12 cellular contexts compared by ENCODE assay signal in genomic region chr15:52163321-52164190, GRCh38. TPM values are rescaled to one million over a fixed set of nuclear protein-coding genes. Genes with fewer than 3 reads are reported as not detected.
A peak's percentile ranks its signal among the peaks of the same experiment; 100 is the strongest.
DNase-seq lines count a peak whose midpoint lies in the region; ATAC-seq and TF ChIP-seq lines count a peak whose summit lies in the region.
"Had no signal": no experiment of that assay in that cellular context is flagged by ENCODE, and none has a peak within 500 bp of the region (broad histone marks: within the 10 kb centered on the region; RNA-seq: fewer than 3 reads in every experiment).

No MANE protein-coding gene starts in this region.

- no peak overlapping the region for H4K8ac ChIP-seq in mesendoderm (ENCODE audit: low read depth, low read length)

- no peak overlapping the region for H2AK5ac ChIP-seq in mesendoderm (ENCODE audit: low read length)

- H3K9ac ChIP-seq in mesendoderm (ENCODE audit: low read length): no peak overlapping the region

- no peak for ATAC-seq in HG02759 (IDR thresholded peaks at IDR 0.05; ENCODE audit: unreplicated experiment)
- ATAC-seq: heart left ventricle had no signal

- no peak overlapping the region for H3K4ac ChIP-seq in mesendoderm (ENCODE audit: low read depth, low read length)

- H2BK5ac ChIP-seq in mesendoderm (ENCODE audit: low read length): no peak overlapping the region

- peak; percentile 36 for TF ChIP-seq CTCF in HFF-Myc (IDR thresholded peaks at IDR 0.05; ENCODE audit: low read depth, low read length, missing control alignments)

- H3K18ac ChIP-seq in mesendoderm (ENCODE audit: low read length): no peak overlapping the region

- H3K23ac ChIP-seq in mesendoderm (ENCODE audit: low read length): no peak overlapping the region

- no peaks in the 10 kb centered on the region for H3K36me3 ChIP-seq in mesendoderm (ENCODE audit: control insufficient read depth, insufficient read depth, low read length)

- no peaks in the 10 kb centered on the region for H3K4me1 ChIP-seq in mesendoderm (ENCODE audit: control insufficient read depth, low read depth, low read length)
- H3K4me1 ChIP-seq: heart left ventricle had no signal

- H2BK15ac ChIP-seq in mesendoderm (replicated peaks; ENCODE audit: low read depth): no peak overlapping the region

- DNase-seq in DMS 273 (lab: John Stamatoyannopoulos, UW; ENCODE audit: unreplicated experiment) (peak; percentile 19), DMS 273 treated with DMSO at 0.1 percent for 48 hours (lab: John Stamatoyannopoulos, UW) (no peak), HFF-Myc (ENCODE audit: extremely low read depth, low read depth) (no peak), mesendoderm (peak; percentile 69), NCI-H526 treated with DMSO at 0.1 percent for 48 hours (lab: John Stamatoyannopoulos, UW) (no peak)
- DNase-seq in activated T-helper 9 cell treated with anti-CD3 and anti-CD28 coated beads, Interleukin-2, amount 50 U/mL, for 16 hours (ENCODE audit: low read depth): peak; percentile 3
- no peak for DNase-seq in NK-92 treated with Interleukin-12 subunit alpha and Interleukin-12 subunit beta, amount 100 ng/mL, for 24 hours (lab: John Stamatoyannopoulos, UW)
- DNase-seq: 8988T, amniotic stem cell, heart left ventricle, NCI-H2081 treated with DMSO at 0.1 percent for 48 hours had no signal

- H3K56ac ChIP-seq in mesendoderm (ENCODE audit: low read length): no peak overlapping the region

- no peak overlapping the region for H3K27ac ChIP-seq in mesendoderm (ENCODE audit: low read depth, low read length)
- H3K27ac ChIP-seq: heart left ventricle had no signal

- H3K79me1 ChIP-seq in mesendoderm (ENCODE audit: low read length): no peaks in the 10 kb centered on the region

- no peak overlapping the region for H4K5ac ChIP-seq in mesendoderm (ENCODE audit: low read length)

- no peak overlapping the region for H3K4me2 ChIP-seq in mesendoderm (ENCODE audit: low read length)

- no peaks in the 10 kb centered on the region for H3K27me3 ChIP-seq in mesendoderm (ENCODE audit: insufficient read depth, low read length, poor library complexity)
- H3K27me3 ChIP-seq: heart left ventricle had no signal

- H2BK120ac ChIP-seq in mesendoderm (ENCODE audit: low read depth, low read length): no peak overlapping the region

- H3K79me2 ChIP-seq in mesendoderm (ENCODE audit: control insufficient read depth, insufficient read depth, low read length): no peaks in the 10 kb centered on the region

- WGBS in mesendoderm (ENCODE audit: extremely low coverage, insufficient coverage, low lambda C conversion rate): no CpG with 5 or more reads among the region's 19 CpGs

- no peak overlapping the region for H3K4me3 ChIP-seq in HFF-Myc (replicated peaks; ENCODE audit: low read depth, low read length)
- no peak overlapping the region for H3K4me3 ChIP-seq in mesendoderm (ENCODE audit: low read length)
- H3K4me3 ChIP-seq: heart left ventricle had no signal

RNA-seq across cellular contexts. Expression of gene GNB5, which starts 27.6 kb away (rescaled TPM):
- polyA plus RNA-seq in mesendoderm (2013, experiment 1 of 2): 9.0 TPM
- polyA plus RNA-seq in mesendoderm (2013, experiment 2 of 2): 9.4 TPM

RNA-seq across cellular contexts. Expression of gene BCL2L10, which starts 51.0 kb away (rescaled TPM):
- polyA plus RNA-seq in mesendoderm (2013, experiment 1 of 2): 0.49 TPM
- polyA plus RNA-seq in mesendoderm (2013, experiment 2 of 2): 0.46 TPM
- polyA plus RNA-seq: heart left ventricle had no signal

Comparison
In these comparisons a context has a peak if more than half of its experiments do, and no peak if none do; other contexts are left out.
1. DNase-seq: peak in DMS 273 (single experiment), activated T-helper 9 cell treated with anti-CD3 and anti-CD28 coated beads, Interleukin-2, amount 50 U/mL, for 16 hours (single experiment) and mesendoderm (single experiment); none in DMS 273 treated with DMSO at 0.1 percent for 48 hours (single experiment), HFF-Myc (single experiment), NK-92 treated with Interleukin-12 subunit alpha and Interleukin-12 subunit beta, amount 100 ng/mL, for 24 hours (single experiment) and NCI-H526 treated with DMSO at 0.1 percent for 48 hours (single experiment).